In the genomic region with DNA sequence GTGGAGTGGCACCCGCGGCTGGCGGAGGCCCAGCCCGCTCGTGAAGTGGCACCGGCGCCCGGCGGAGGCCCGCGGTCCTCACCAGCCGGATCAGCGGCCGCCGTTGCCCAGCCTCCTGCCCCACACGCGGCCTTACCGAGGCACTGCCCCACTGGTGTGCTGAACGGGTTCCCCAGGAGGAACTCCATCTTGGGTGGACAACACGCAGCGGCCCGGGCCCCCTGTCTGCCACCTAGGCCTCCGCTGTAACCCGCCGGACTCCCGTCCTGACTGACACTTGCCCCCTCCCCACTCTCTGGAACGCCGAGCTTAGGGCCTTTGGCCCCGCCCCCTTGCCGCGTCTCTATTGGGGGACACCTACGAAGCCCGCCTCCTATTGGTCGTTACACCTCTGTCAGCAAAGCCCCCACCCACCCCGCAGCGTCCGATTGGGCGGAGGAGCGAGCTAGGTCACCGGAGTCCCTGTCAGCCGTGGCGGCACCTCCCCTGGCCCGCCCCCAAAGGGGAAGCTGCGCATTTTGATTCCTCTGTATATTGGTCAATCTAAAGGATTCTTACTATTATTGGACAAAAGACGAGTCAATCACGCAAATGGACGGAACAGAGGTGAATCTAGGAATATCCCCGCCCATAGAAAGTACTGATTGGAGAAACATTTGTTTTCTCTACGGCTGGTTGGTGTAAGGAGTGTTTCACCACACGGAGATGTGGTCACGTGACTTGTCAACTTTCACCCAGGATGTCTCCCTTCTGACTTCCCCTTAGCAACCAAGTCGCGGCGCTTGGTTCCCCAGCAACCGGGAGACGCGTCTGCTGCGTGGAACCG, we compare ENCODE assay signal across 8 cellular contexts. TPM values are rescaled to one million over a fixed set of nuclear protein-coding genes. Genes with fewer than 3 reads are reported as not detected.
DNase-seq lines count a peak whose midpoint lies in the region; FAIRE-seq and TF ChIP-seq lines count a peak whose summit lies in the region.

A gene with protein sequence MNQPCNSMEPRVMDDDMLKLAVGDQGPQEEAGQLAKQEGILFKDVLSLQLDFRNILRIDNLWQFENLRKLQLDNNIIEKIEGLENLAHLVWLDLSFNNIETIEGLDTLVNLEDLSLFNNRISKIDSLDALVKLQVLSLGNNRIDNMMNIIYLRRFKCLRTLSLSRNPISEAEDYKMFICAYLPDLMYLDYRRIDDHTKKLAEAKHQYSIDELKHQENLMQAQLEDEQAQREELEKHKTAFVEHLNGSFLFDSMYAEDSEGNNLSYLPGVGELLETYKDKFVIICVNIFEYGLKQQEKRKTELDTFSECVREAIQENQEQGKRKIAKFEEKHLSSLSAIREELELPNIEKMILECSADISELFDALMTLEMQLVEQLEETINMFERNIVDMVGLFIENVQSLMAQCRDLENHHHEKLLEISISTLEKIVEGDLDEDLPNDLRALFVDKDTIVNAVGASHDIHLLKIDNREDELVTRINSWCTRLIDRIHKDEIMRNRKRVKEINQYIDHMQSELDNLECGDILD (plus strand): TSS at position 737 of the 826 bp plus-strand sequence. CDS start 4,737 bp downstream, outside the sequence.
Gene TOM1L2, minus strand, starts transcription at position 275 of the 826 bp plus-strand sequence. Its CDS starts 87 bp downstream, at position 188.

- H3K9me3 Mint-ChIP-seq in nephron progenitor cell = no peaks in the 10 kb centered on the region
- no peaks in the 10 kb centered on the region for H3K9me3 Mint-ChIP-seq in stimulated activated naive CD8-positive, alpha-beta T cell treated with anti-CD3 and anti-CD28 coated beads, Interleukin-15, Interleukin-2, amounts not matched to agents 100 ng/mL and 50 ng/mL, for 24 hours

- H2AFZ ChIP-seq in MM.1S (ENCODE audit: low read length) = peak within 1 kb of the TSS; percentile 58

- no peaks in the 10 kb centered on the region for H3K9me2 ChIP-seq in MM.1S (replicated peaks; ENCODE audit: insufficient read depth, low read length)

- H3K4me1 Mint-ChIP-seq in nephron progenitor cell = peaks cover 28% of the 10 kb centered on the region
- peaks cover 39% of the 10 kb centered on the region for H3K4me1 Mint-ChIP-seq in stimulated activated naive CD8-positive, alpha-beta T cell treated with anti-CD3 and anti-CD28 coated beads, Interleukin-15, Interleukin-2, amounts not matched to agents 100 ng/mL and 50 ng/mL, for 24 hours (ENCODE audit: low read depth)

- no peaks in the 10 kb centered on the region for H3K27me3 ChIP-seq in MM.1S (replicated peaks; ENCODE audit: insufficient read depth, low read length)

- H4K20me1 ChIP-seq in MM.1S (ENCODE audit: insufficient read depth, low read length) = no peaks in the 10 kb centered on the region

- H3K27ac ChIP-seq in MM.1S (ENCODE audit: low read length) = peak within 1 kb of the TSS; percentile 8; the same call in 1 of the 2 replicates

- peak within 1 kb of the TSS; percentile 93 for H3K4me3 Mint-ChIP-seq in nephron progenitor cell
- H3K4me3 Mint-ChIP-seq in stimulated activated naive CD8-positive, alpha-beta T cell treated with anti-CD3 and anti-CD28 coated beads, Interleukin-15, Interleukin-2, amounts not matched to agents 100 ng/mL and 50 ng/mL, for 24 hours = peak within 1 kb of the TSS; percentile 90

- no peaks in the 10 kb centered on the region for H3K9me3 ChIP-seq in MM.1S (replicated peaks; ENCODE audit: insufficient read depth, low read length)

- peak within 1 kb of the TSS; percentile 73 for H3K4me3 ChIP-seq in MM.1S (ENCODE audit: low read length)
- peak within 1 kb of the TSS; percentile 82 for H3K4me3 ChIP-seq in fibroblast of villous mesenchyme (ENCODE audit: low read depth, low read length)

- H3K27me3 Mint-ChIP-seq in nephron progenitor cell (ENCODE audit: low read depth, poor library complexity) = peaks cover 33% of the 10 kb centered on the region
- no peaks in the 10 kb centered on the region for H3K27me3 Mint-ChIP-seq in stimulated activated naive CD8-positive, alpha-beta T cell treated with anti-CD3 and anti-CD28 coated beads, Interleukin-15, Interleukin-2, amounts not matched to agents 100 ng/mL and 50 ng/mL, for 24 hours

- peak within 1 kb of the TSS; percentile 90 for H3K27ac Mint-ChIP-seq in nephron progenitor cell
- peak within 1 kb of the TSS; percentile 82 for H3K27ac Mint-ChIP-seq in stimulated activated naive CD8-positive, alpha-beta T cell treated with anti-CD3 and anti-CD28 coated beads, Interleukin-15, Interleukin-2, amounts not matched to agents 100 ng/mL and 50 ng/mL, for 24 hours

- H3K79me2 ChIP-seq in MM.1S (ENCODE audit: low read length) = peaks cover 48% of the 10 kb centered on the region

- H3F3A ChIP-seq in MM.1S (ENCODE audit: insufficient read depth, low read length) = peaks cover 2% of the 10 kb centered on the region; the same call in 1 of the 2 replicates

- no peaks in the 10 kb centered on the region for H3K36me3 Mint-ChIP-seq in nephron progenitor cell (ENCODE audit: low read depth)
- no peaks in the 10 kb centered on the region for H3K36me3 Mint-ChIP-seq in stimulated activated naive CD8-positive, alpha-beta T cell treated with anti-CD3 and anti-CD28 coated beads, Interleukin-15, Interleukin-2, amounts not matched to agents 100 ng/mL and 50 ng/mL, for 24 hours (ENCODE audit: low read depth)

- H3K4me1 ChIP-seq in MM.1S (ENCODE audit: low read length) = peaks cover 15% of the 10 kb centered on the region

- DNase-seq in HCEC 1CT (peak; percentile 100), MM.1S (peak; percentile 100), SHP77 treated with DMSO at 0.1 percent for 48 hours (lab: John Stamatoyannopoulos, UW) (peak; percentile 100), activated gamma-delta T cell treated with Interleukin-2 at 50 U/mL for 16 hours (peak; percentile 100), fibroblast of villous mesenchyme (ENCODE audit: low read depth) (peak; percentile 100), nephron progenitor cell (peak; percentile 100)

- H3K9ac ChIP-seq in MM.1S (ENCODE audit: low read length) = peak within 1 kb of the TSS; percentile 64

- no peaks in the 10 kb centered on the region for H3K36me3 ChIP-seq in MM.1S (replicated peaks; ENCODE audit: insufficient read depth, low read length)

- TF ChIP-seq CTCF in MM.1S (IDR thresholded peaks at IDR 0.05; ENCODE audit: low read length) (no peak), fibroblast of villous mesenchyme (IDR thresholded peaks at IDR 0.05; ENCODE audit: insufficient read depth, low read depth, low read length) (no peak), nephron progenitor cell (IDR thresholded peaks at IDR 0.05) (no peak)

- H3K4me2 ChIP-seq in MM.1S (ENCODE audit: low read depth, low read length) = peak within 1 kb of the TSS; percentile 72

- FAIRE-seq in G401.6 (lab: Jason Lieb, UNC) = peak; percentile 100

RNA-seq across cellular contexts. Expression of the first gene that starts in this region (rescaled TPM):
- total RNA-seq in fibroblast of villous mesenchyme = under 0.01 and 0.97 TPM in 2 replicates

RNA-seq across cellular contexts. Expression of gene TOM1L2, which starts in this region (rescaled TPM):
- 29.0 and 34.1 TPM in 2 replicates for total RNA-seq in fibroblast of villous mesenchyme

Comparison
In these comparisons a context has a peak if more than half of its experiments do, and no peak if none do; other contexts are left out.
1. Peak in every context shown above with its lines: DNase-seq, H3K4me3 ChIP-seq and H3K27ac ChIP-seq.